ENCODE assay signal across 19 cellular contexts in the genomic region with DNA sequence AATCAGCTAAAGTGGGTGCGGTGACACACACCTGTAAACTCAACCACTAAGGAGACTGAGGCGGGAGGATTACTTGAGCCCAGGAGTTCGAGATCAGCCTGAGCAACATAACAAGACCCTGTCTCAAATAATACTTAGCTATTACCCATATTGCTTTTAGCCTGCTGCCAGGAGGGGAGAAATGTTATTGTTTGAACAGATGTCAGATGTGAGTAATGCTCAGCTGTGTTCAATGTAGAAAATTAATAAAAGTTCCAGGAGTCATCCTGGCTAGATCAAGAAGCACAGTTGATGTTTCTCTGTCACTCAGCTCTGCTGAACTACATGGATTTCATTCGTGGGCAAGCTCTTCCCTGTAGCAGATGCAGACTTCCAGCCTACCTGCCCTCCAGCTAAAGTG.
"Had no signal": no experiment of that assay in that cellular context is flagged by ENCODE, and none has a peak within 500 bp of the region (broad histone marks: within the 10 kb centered on the region; RNA-seq: fewer than 3 reads in every experiment).

No MANE protein-coding gene starts in this region.

- H3K4me1 Mint-ChIP-seq: activated naive CD8-positive, alpha-beta T cell treated with anti-CD3 and anti-CD28 coated beads, Interleukin-2, amount 50 U/mL, for 24 hours had no signal

- H3K4me3 ChIP-seq: ascending aorta, heart left ventricle, prostate gland, right lobe of liver, spleen, transverse colon had no signal

- H3K27me3 ChIP-seq: ascending aorta, heart left ventricle, neutrophil, right lobe of liver, spleen, transverse colon had no signal

- H3K27me3 Mint-ChIP-seq: activated CD4-positive, alpha-beta T cell treated with anti-CD3 and anti-CD28 coated beads for 36 hours; activated CD8-positive, alpha-beta T cell treated with anti-CD3 and anti-CD28 coated beads for 36 hours; activated naive CD8-positive, alpha-beta T cell treated with anti-CD3 and anti-CD28 coated beads, Interleukin-2, amount 50 U/mL, for 24 hours; naive B cell; stimulated activated memory B cell treated with anti-CD40 and anti-IgM and Interleukin-4, amounts not matched to agents 10 μg/mL and 1 μg/mL and 100 μg/mL, for 72 hours had no signal

- H3K9me3 ChIP-seq: ascending aorta, heart left ventricle, neutrophil, prostate gland, right lobe of liver, spleen, transverse colon had no signal

- H3K27ac ChIP-seq: ascending aorta, heart left ventricle, neutrophil, prostate gland, spleen, transverse colon, WERI-Rb-1 had no signal

- ATAC-seq: activated CD4-positive, alpha-beta T cell treated with anti-CD3 and anti-CD28 coated beads for 36 hours; activated CD8-positive, alpha-beta T cell treated with anti-CD3 and anti-CD28 coated beads for 36 hours; activated naive CD8-positive, alpha-beta T cell treated with anti-CD3 and anti-CD28 coated beads, Interleukin-2, amount 50 U/mL, for 24 hours; heart left ventricle; left ventricle myocardium superior; right lobe of liver; stimulated activated memory B cell treated with anti-CD40 and anti-IgM and Interleukin-4, amounts not matched to agents 10 μg/mL and 1 μg/mL and 100 μg/mL, for 72 hours had no signal

- H3K9me3 Mint-ChIP-seq: activated CD8-positive, alpha-beta T cell treated with anti-CD3 and anti-CD28 coated beads for 36 hours; activated naive CD8-positive, alpha-beta T cell treated with anti-CD3 and anti-CD28 coated beads, Interleukin-2, amount 50 U/mL, for 24 hours; mesothelial cell of epicardium; naive B cell; stimulated activated memory B cell treated with anti-CD40 and anti-IgM and Interleukin-4, amounts not matched to agents 10 μg/mL and 1 μg/mL and 100 μg/mL, for 72 hours had no signal

- H3K4me3 Mint-ChIP-seq: activated CD4-positive, alpha-beta T cell treated with anti-CD3 and anti-CD28 coated beads for 36 hours; activated CD8-positive, alpha-beta T cell treated with anti-CD3 and anti-CD28 coated beads for 36 hours; activated naive CD8-positive, alpha-beta T cell treated with anti-CD3 and anti-CD28 coated beads, Interleukin-2, amount 50 U/mL, for 24 hours; mesothelial cell of epicardium; naive B cell; stimulated activated memory B cell treated with anti-CD40 and anti-IgM and Interleukin-4, amounts not matched to agents 10 μg/mL and 1 μg/mL and 100 μg/mL, for 72 hours had no signal

- DNase-seq: activated CD4-positive, alpha-beta T cell treated with anti-CD3 and anti-CD28 coated beads for 36 hours; activated CD8-positive, alpha-beta memory T cell treated with anti-CD3 and anti-CD28 coated beads, Interleukin-2, amount 50 U/mL, for 4 hours; activated CD8-positive, alpha-beta T cell treated with anti-CD3 and anti-CD28 coated beads for 36 hours; activated naive CD4-positive, alpha-beta T cell treated with Interleukin-2 at 50 U/mL for 16 hours; activated naive CD8-positive, alpha-beta T cell treated with anti-CD3 and anti-CD28 coated beads, Interleukin-2, amount 50 U/mL, for 24 hours; heart left ventricle; left ventricle myocardium superior; naive B cell; right lobe of liver; spleen; stimulated activated CD4-positive, alpha-beta T cell treated with anti-CD3 and anti-CD28 coated beads, Interleukin-1b, Interleukin-23, amount 100 ng/mL, for 48 hours; T-helper 1 cell; transverse colon had no signal

- H3K27ac Mint-ChIP-seq: activated CD4-positive, alpha-beta T cell treated with anti-CD3 and anti-CD28 coated beads for 36 hours; activated CD8-positive, alpha-beta T cell treated with anti-CD3 and anti-CD28 coated beads for 36 hours; activated naive CD8-positive, alpha-beta T cell treated with anti-CD3 and anti-CD28 coated beads, Interleukin-2, amount 50 U/mL, for 24 hours; stimulated activated memory B cell treated with anti-CD40 and anti-IgM and Interleukin-4, amounts not matched to agents 10 μg/mL and 1 μg/mL and 100 μg/mL, for 72 hours had no signal

- H3K36me3 ChIP-seq: prostate gland had no signal
